Comparison of ENCODE assay signal across 15 cellular contexts in genomic region chr19:32061304-32061703, GRCh38.
"Had no signal": no experiment of that assay in that cellular context is flagged by ENCODE, and none has a peak within 500 bp of the region (broad histone marks: within the 10 kb centered on the region; RNA-seq: fewer than 3 reads in every experiment).

No MANE protein-coding gene starts in this region.

- ATAC-seq: left lobe of liver; mucosa of descending colon; naive thymus-derived CD8-positive, alpha-beta T cell; stimulated activated naive B cell treated with anti-CD40 and anti-IgM and Interleukin-4, amounts not matched to agents 10 μg/mL and 1 μg/mL and 100 μg/mL, for 72 hours had no signal

- H3K4me1 Mint-ChIP-seq: activated naive CD8-positive, alpha-beta T cell treated with anti-CD3 and anti-CD28 coated beads for 36 hours; naive thymus-derived CD8-positive, alpha-beta T cell; stimulated activated naive B cell treated with anti-CD40 and anti-IgM and Interleukin-4, amounts not matched to agents 10 μg/mL and 1 μg/mL and 100 μg/mL, for 72 hours had no signal

- H3K27ac Mint-ChIP-seq: activated naive CD8-positive, alpha-beta T cell treated with anti-CD3 and anti-CD28 coated beads for 36 hours; activated T-helper 1 cell treated with anti-CD3 and anti-CD28 coated beads, Interleukin-12 subunit alpha, Interleukin-12 subunit beta, Interleukin-2, Interleukin-4 antibody, amounts not matched to agents 30 ng/mL and 10 ng/mL and 1 ng/mL, durations not matched to agents 14 hours and 24 hours and 36 hours; naive thymus-derived CD8-positive, alpha-beta T cell; stimulated activated naive B cell treated with anti-CD40 and anti-IgM and Interleukin-4, amounts not matched to agents 10 μg/mL and 1 μg/mL and 100 μg/mL, for 72 hours had no signal

- H3K27ac ChIP-seq: brain microvascular endothelial cell, neutrophil, thyroid gland, uterus had no signal

- H3K27me3 Mint-ChIP-seq: activated naive CD8-positive, alpha-beta T cell treated with anti-CD3 and anti-CD28 coated beads for 36 hours had no signal

- H3K4me3 Mint-ChIP-seq: activated naive CD8-positive, alpha-beta T cell treated with anti-CD3 and anti-CD28 coated beads for 36 hours; activated T-helper 1 cell treated with anti-CD3 and anti-CD28 coated beads, Interleukin-12 subunit alpha, Interleukin-12 subunit beta, Interleukin-2, Interleukin-4 antibody, amounts not matched to agents 30 ng/mL and 10 ng/mL and 1 ng/mL, durations not matched to agents 14 hours and 24 hours and 36 hours; naive thymus-derived CD8-positive, alpha-beta T cell; stimulated activated naive B cell treated with anti-CD40 and anti-IgM and Interleukin-4, amounts not matched to agents 10 μg/mL and 1 μg/mL and 100 μg/mL, for 72 hours had no signal

- H3K36me3 ChIP-seq: brain microvascular endothelial cell, neutrophil, thyroid gland, uterus had no signal

- H3K9me3 Mint-ChIP-seq: activated naive CD8-positive, alpha-beta T cell treated with anti-CD3 and anti-CD28 coated beads for 36 hours had no signal

- H3K4me3 ChIP-seq: mucosa of descending colon, thyroid gland, uterus had no signal

- H3K4me1 ChIP-seq: thyroid gland, uterus had no signal

- H3K9me3 ChIP-seq: mucosa of descending colon, neutrophil, thyroid gland, uterus had no signal

- H3K36me3 Mint-ChIP-seq: activated naive CD8-positive, alpha-beta T cell treated with anti-CD3 and anti-CD28 coated beads for 36 hours; naive thymus-derived CD8-positive, alpha-beta T cell; stimulated activated naive B cell treated with anti-CD40 and anti-IgM and Interleukin-4, amounts not matched to agents 10 μg/mL and 1 μg/mL and 100 μg/mL, for 72 hours had no signal

- DNase-seq: activated CD4-positive, CD25-positive, alpha-beta regulatory T cell treated with anti-CD3 and anti-CD28 coated beads, Interleukin-2, amount 50 U/mL, for 72 hours; activated naive CD8-positive, alpha-beta T cell treated with anti-CD3 and anti-CD28 coated beads for 36 hours; brain microvascular endothelial cell; dermis blood vessel endothelial cell; islet precursor cell; mucosa of descending colon; naive thymus-derived CD8-positive, alpha-beta T cell; stimulated activated CD4-positive, alpha-beta T cell treated with anti-CD3 and anti-CD28 coated beads, Interleukin-15, amount 100 ng/mL, for 24 hours; stimulated activated CD4-positive, alpha-beta T cell treated with anti-CD3 and anti-CD28 coated beads, Interleukin-4, amount 100 ng/mL, for 1 hour; stimulated activated naive B cell treated with anti-CD40 and anti-IgM and Interleukin-4, amounts not matched to agents 10 μg/mL and 1 μg/mL and 100 μg/mL, for 72 hours; uterus had no signal

- H3K27me3 ChIP-seq: brain microvascular endothelial cell, neutrophil, thyroid gland, uterus had no signal
